Comparison of ENCODE assay signal across 8 cellular contexts in genomic region chr19:32580353-32580900, GRCh38. TPM values are rescaled to one million over a fixed set of nuclear protein-coding genes. Genes with fewer than 3 reads are reported as not detected.
A peak's percentile ranks its signal among the peaks of the same experiment; 100 is the strongest.
DNase-seq lines count a peak whose midpoint lies in the region; ATAC-seq and TF ChIP-seq lines count a peak whose summit lies in the region.

No MANE protein-coding gene starts in this region.

- H3K4me1 ChIP-seq in Panc1 (ENCODE audit: control insufficient read depth, insufficient read depth, low read length) = peaks cover 7% of the 10 kb centered on the region

- intact Hi-C loops in Panc1 (cut with micrococcal nuclease; ENCODE audit: unreplicated experiment) = no loop called here

- DNase-seq in Panc1 (ENCODE audit: low read depth, low spot score) = no peak
- no peak for DNase-seq in fibroblast of the aortic adventitia (ENCODE audit: low read depth)
- no peak for DNase-seq in retinal pigment epithelial cell (ENCODE audit: low read depth)
- no peak for DNase-seq in pons (ENCODE audit: low spot score)
- no peak for DNase-seq in cerebellar cortex (ENCODE audit: low spot score)
- DNase-seq in NCI-H510A (lab: John Stamatoyannopoulos, UW) = no peak

- ATAC-seq in GM18858 (IDR thresholded peaks at IDR 0.05; ENCODE audit: unreplicated experiment) (peak; percentile 13), HG02642 (IDR thresholded peaks at IDR 0.05; ENCODE audit: poor library complexity, unreplicated experiment) (peak; percentile 24), Panc1 (peak; percentile 68)

- in situ Hi-C loops in Panc1 (cut with HindIII; ENCODE audit: low pct_unique_long_range_greater_than_20kb, low sequenced_read_pairs) = no loop called here

- POLR2A ChIA-PET in Panc1 (lab: Charles Lee) = no interaction called here

- no TSS peak for BruUV-seq in Panc1 (replicated peaks; lab: Mats Ljungman, UMichigan)

- H3K9me3 ChIP-seq in Panc1 (ENCODE audit: control insufficient read depth, insufficient read depth, low read depth, low read length) = no peaks in the 10 kb centered on the region

- no peaks in the 10 kb centered on the region for H3K27me3 ChIP-seq in Panc1 (ENCODE audit: control insufficient read depth, insufficient read depth, low read length)

- TF ChIP-seq CTCF in Panc1 (IDR thresholded peaks at IDR 0.05) = no peak
- no peak for TF ChIP-seq CTCF in fibroblast of the aortic adventitia (IDR thresholded peaks at IDR 0.05; ENCODE audit: insufficient read depth, low read length)
- TF ChIP-seq CTCF in retinal pigment epithelial cell (conservative IDR thresholded peaks at IDR 0.05; ENCODE audit: low read depth, low read length) = no peak

- H3K4me3 ChIP-seq in Panc1 (ENCODE audit: low read depth in 2 of 2, low read length in 2 of 2) (peak overlapping the region; percentile 76 to 80), fibroblast of the aortic adventitia (ENCODE audit: low read depth, low read length) (peak overlapping the region; percentile 73), retinal pigment epithelial cell (ENCODE audit: low read length) (peak overlapping the region; percentile 62)

- peak overlapping the region; percentile 64; the same call in 1 of the 2 replicates for H3K27ac ChIP-seq in Panc1 (ENCODE audit: low read length)

- peaks cover 20% of the 10 kb centered on the region for H3K36me3 ChIP-seq in Panc1 (ENCODE audit: control insufficient read depth, insufficient read depth, low read length)

- CTCF ChIA-PET in Panc1 (lab: Charles Lee) = no interaction called here

RNA-seq across cellular contexts. Expression of gene PDCD5, which starts 0.6 kb away (rescaled TPM):
- 246 TPM for total RNA-seq in Panc1 (2021; ENCODE audit: unreplicated experiment)
- 464 TPM for polyA plus RNA-seq in Panc1 (2012; ENCODE audit: insufficient read length)
- 71.2 and 161 TPM in 2 replicates for total RNA-seq in fibroblast of the aortic adventitia (ENCODE audit: low replicate concordance)

Comparison
In these comparisons a context has a peak if more than half of its experiments do, and no peak if none do; other contexts are left out.
1. ATAC-seq: peak in every context shown above with its lines; median percentile 68 in Panc1; 24 in HG02642; 13 in GM18858.